23 cellular contexts compared by ENCODE assay signal in genomic region chr9:109708507-109708945, GRCh38.
DNase-seq lines count a peak whose midpoint lies in the region; ATAC-seq and TF ChIP-seq lines count a peak whose summit lies in the region.
"Had no signal": no experiment of that assay in that cellular context is flagged by ENCODE, and none has a peak within 500 bp of the region (broad histone marks: within the 10 kb centered on the region; RNA-seq: fewer than 3 reads in every experiment).

No MANE protein-coding gene starts in this region.

- no peaks in the 10 kb centered on the region for H3K9me3 Mint-ChIP-seq in chondrocyte (ENCODE audit: low read depth)
- H3K9me3 Mint-ChIP-seq: activated CD4-positive, alpha-beta memory T cell treated with anti-CD3 and anti-CD28 coated beads for 36 hours; activated naive CD4-positive, alpha-beta T cell treated with anti-CD3 and anti-CD28 coated beads, Interleukin-2, amount 10 ng/mL, durations not matched to agents 7 days and 5 days had no signal

- H3K4me1 ChIP-seq in left ventricle myocardium inferior (peaks cover 44% of the 10 kb centered on the region), skeletal muscle tissue (ENCODE audit: control insufficient read depth in 3 of 3, insufficient read depth in 3 of 3, low read length in 3 of 3) (peaks cover 11 to 29% (median 21%) of the 10 kb centered on the region in 3 donors), esophagus squamous epithelium (peaks cover 0 to 10% (median 0%) of the 10 kb centered on the region in 3 donors)
- H3K4me1 ChIP-seq: Caco-2, HAP-1 had no signal

- H3K27ac ChIP-seq in left ventricle myocardium inferior (replicated peaks) (peak overlapping the region; percentile 64), skeletal muscle tissue (ENCODE audit: low read depth, low read length) (peak overlapping the region; percentile 38), esophagus squamous epithelium (no peak overlapping the region)
- H3K27ac ChIP-seq: skin epidermis had no signal

- peak overlapping the region; percentile 76 for H3K27ac Mint-ChIP-seq in chondrocyte (ENCODE audit: unreplicated experiment)
- H3K27ac Mint-ChIP-seq: activated CD4-positive, alpha-beta memory T cell treated with anti-CD3 and anti-CD28 coated beads for 36 hours; activated naive CD4-positive, alpha-beta T cell treated with anti-CD3 and anti-CD28 coated beads, Interleukin-2, amount 10 ng/mL, durations not matched to agents 7 days and 5 days; B cell; naive thymus-derived CD8-positive, alpha-beta T cell had no signal

- 46 to 61% methylated on average over 4 of the region's 4 CpGs for WGBS in esophagus squamous epithelium, 2 donors

- no peak overlapping the region for H3K9ac ChIP-seq in skeletal muscle tissue (ENCODE audit: low read depth in 1 of 3, low read length in 3 of 3)

- H3K36me3 ChIP-seq in left ventricle myocardium inferior (no peaks in the 10 kb centered on the region), skeletal muscle tissue (ENCODE audit: control insufficient read depth in 3 of 3, insufficient read depth in 3 of 3, low read length in 3 of 3) (no peaks in the 10 kb centered on the region), esophagus squamous epithelium (no peaks in the 10 kb centered on the region)
- H3K36me3 ChIP-seq: gastroesophageal sphincter, HAP-1 had no signal

- H3K9me3 ChIP-seq in left ventricle myocardium inferior (replicated peaks) = no peaks in the 10 kb centered on the region
- H3K9me3 ChIP-seq in skeletal muscle tissue (ENCODE audit: control insufficient read depth in 3 of 3, low read length in 3 of 3) = no peaks in the 10 kb centered on the region
- no peaks in the 10 kb centered on the region for H3K9me3 ChIP-seq in esophagus squamous epithelium
- H3K9me3 ChIP-seq: Caco-2, gastroesophageal sphincter, HAP-1 had no signal

- H3K4me3 ChIP-seq in left ventricle myocardium inferior (peak overlapping the region; percentile 6), skeletal muscle tissue (ENCODE audit: low read length in 3 of 3) (peak overlapping the region in 2 of 3 donors; percentile 16 to 46), esophagus squamous epithelium (no peak overlapping the region)
- H3K4me3 ChIP-seq: gastroesophageal sphincter, HAP-1, skin epidermis had no signal

- peak; percentile 27 for DNase-seq in GM04503 (ENCODE audit: low read depth)
- no peak for DNase-seq in chondrocyte (ENCODE audit: low spot score)
- DNase-seq in left ventricle myocardium inferior = no peak
- DNase-seq in esophagus squamous epithelium (lab: John Stamatoyannopoulos, UW) = no peak
- no peak for DNase-seq in sciatic nerve (ENCODE audit: low spot score)
- DNase-seq: activated CD4-positive, alpha-beta memory T cell treated with anti-CD3 and anti-CD28 coated beads for 36 hours; activated naive CD4-positive, alpha-beta T cell treated with anti-CD3 and anti-CD28 coated beads, Interleukin-2, amount 10 ng/mL, durations not matched to agents 7 days and 5 days; activated T-cell treated with anti-CD3 and anti-CD28 coated beads, Interleukin-2, amount 50 U/mL, for 1 hour; Caco-2; mesenchymal stem cell; naive thymus-derived CD8-positive, alpha-beta T cell; NCI-H2029 treated with DMSO at 0.1 percent for 48 hours; posterior cingulate gyrus; stimulated activated naive CD8-positive, alpha-beta T cell treated with anti-CD3 and anti-CD28 coated beads, Interleukin-15, Interleukin-2, amounts not matched to agents 100 U/mL and 50 U/mL, for 24 hours; trophoblast cell had no signal

- intact Hi-C loops in left ventricle myocardium inferior (cut with micrococcal nuclease) = no loop called here
- intact Hi-C loops in esophagus squamous epithelium (cut with DNase I) = no loop called here
- intact Hi-C loops in sciatic nerve (cut with DNase I) = no loop called here

- ATAC-seq in GM18868 (IDR thresholded peaks at IDR 0.05; ENCODE audit: unreplicated experiment) (no peak), HG02938 (IDR thresholded peaks at IDR 0.05; ENCODE audit: unreplicated experiment) (no peak), sciatic nerve (no peak)
- ATAC-seq: gastroesophageal sphincter; naive thymus-derived CD8-positive, alpha-beta T cell; Panc1; stimulated activated naive CD8-positive, alpha-beta T cell treated with anti-CD3 and anti-CD28 coated beads, Interleukin-15, Interleukin-2, amounts not matched to agents 100 U/mL and 50 U/mL, for 24 hours had no signal

- H3K27me3 ChIP-seq in left ventricle myocardium inferior (ENCODE audit: low read depth) (no peaks in the 10 kb centered on the region), skeletal muscle tissue (ENCODE audit: control insufficient read depth in 3 of 3, insufficient read depth in 3 of 3, low read length in 3 of 3) (no peaks in the 10 kb centered on the region), esophagus squamous epithelium (peaks cover 0 to 17% (median 0%) of the 10 kb centered on the region in 4 donors)
- H3K27me3 ChIP-seq: gastroesophageal sphincter had no signal

- peaks cover 35% of the 10 kb centered on the region for H3K4me1 Mint-ChIP-seq in chondrocyte (ENCODE audit: low read depth)
- H3K4me1 Mint-ChIP-seq: activated naive CD4-positive, alpha-beta T cell treated with anti-CD3 and anti-CD28 coated beads, Interleukin-2, amount 10 ng/mL, durations not matched to agents 7 days and 5 days; B cell; naive thymus-derived CD8-positive, alpha-beta T cell had no signal

- TF ChIP-seq CTCF in chondrocyte (IDR thresholded peaks at IDR 0.05) (no peak), left ventricle myocardium inferior (IDR thresholded peaks at IDR 0.05; ENCODE audit: borderline replicate concordance) (no peak), esophagus squamous epithelium (IDR thresholded peaks at IDR 0.05) (no peak)

- TF ChIP-seq POLR2A in esophagus squamous epithelium (IDR thresholded peaks at IDR 0.05) = no peak

- H3K27me3 Mint-ChIP-seq in chondrocyte (ENCODE audit: low read depth) = no peaks in the 10 kb centered on the region
- H3K27me3 Mint-ChIP-seq: activated CD4-positive, alpha-beta memory T cell treated with anti-CD3 and anti-CD28 coated beads for 36 hours; activated naive CD4-positive, alpha-beta T cell treated with anti-CD3 and anti-CD28 coated beads, Interleukin-2, amount 10 ng/mL, durations not matched to agents 7 days and 5 days had no signal

- H3K36me3 Mint-ChIP-seq in chondrocyte (ENCODE audit: low read depth) = no peaks in the 10 kb centered on the region
- H3K36me3 Mint-ChIP-seq: activated CD4-positive, alpha-beta memory T cell treated with anti-CD3 and anti-CD28 coated beads for 36 hours; activated naive CD4-positive, alpha-beta T cell treated with anti-CD3 and anti-CD28 coated beads, Interleukin-2, amount 10 ng/mL, durations not matched to agents 7 days and 5 days; naive thymus-derived CD8-positive, alpha-beta T cell had no signal

- no peak overlapping the region for H3K4me3 Mint-ChIP-seq in chondrocyte (ENCODE audit: unreplicated experiment)
- H3K4me3 Mint-ChIP-seq: activated CD4-positive, alpha-beta memory T cell treated with anti-CD3 and anti-CD28 coated beads for 36 hours; activated naive CD4-positive, alpha-beta T cell treated with anti-CD3 and anti-CD28 coated beads, Interleukin-2, amount 10 ng/mL, durations not matched to agents 7 days and 5 days; B cell; naive thymus-derived CD8-positive, alpha-beta T cell had no signal

Comparison
In these comparisons a context has a peak if more than half of its experiments do, and no peak if none do; other contexts are left out.
1. H3K27ac ChIP-seq: peak in left ventricle myocardium inferior (single experiment) and skeletal muscle tissue (single experiment); none in esophagus squamous epithelium (0 of 4).
2. H3K4me3 ChIP-seq: peak in left ventricle myocardium inferior (single experiment) and skeletal muscle tissue (2 of 3); none in esophagus squamous epithelium (0 of 4).